ENCODE assay signal across 3 cellular contexts in genomic region chr21:38793926-38794713, GRCh38.
TF ChIP-seq lines count a peak whose summit lies in the region.

No MANE protein-coding gene starts in this region.

TF ChIP-seq in HEK293, 187 proteins besides CTCF, POLR2A, EP300 and RAD21:
- TF ChIP-seq OSR2 (tag by site-specific recombination; IDR thresholded peaks at IDR 0.05), result 0 out of 2 replicates have a peak, but pooled peaks have one; percentile 26
- TF ChIP-seq, protein P1, sequence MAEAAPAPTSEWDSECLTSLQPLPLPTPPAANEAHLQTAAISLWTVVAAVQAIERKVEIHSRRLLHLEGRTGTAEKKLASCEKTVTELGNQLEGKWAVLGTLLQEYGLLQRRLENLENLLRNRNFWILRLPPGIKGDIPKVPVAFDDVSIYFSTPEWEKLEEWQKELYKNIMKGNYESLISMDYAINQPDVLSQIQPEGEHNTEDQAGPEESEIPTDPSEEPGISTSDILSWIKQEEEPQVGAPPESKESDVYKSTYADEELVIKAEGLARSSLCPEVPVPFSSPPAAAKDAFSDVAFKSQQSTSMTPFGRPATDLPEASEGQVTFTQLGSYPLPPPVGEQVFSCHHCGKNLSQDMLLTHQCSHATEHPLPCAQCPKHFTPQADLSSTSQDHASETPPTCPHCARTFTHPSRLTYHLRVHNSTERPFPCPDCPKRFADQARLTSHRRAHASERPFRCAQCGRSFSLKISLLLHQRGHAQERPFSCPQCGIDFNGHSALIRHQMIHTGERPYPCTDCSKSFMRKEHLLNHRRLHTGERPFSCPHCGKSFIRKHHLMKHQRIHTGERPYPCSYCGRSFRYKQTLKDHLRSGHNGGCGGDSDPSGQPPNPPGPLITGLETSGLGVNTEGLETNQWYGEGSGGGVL (tag by site-specific recombination; IDR thresholded peaks at IDR 0.05), result no peak
- 0 out of 2 replicates have a peak, but pooled peaks have one; percentile 62 for TF ChIP-seq ZNF184 (tag by site-specific recombination; IDR thresholded peaks at IDR 0.05)
- TF ChIP-seq KLF17 (tag by site-specific recombination; IDR thresholded peaks at IDR 0.05), result peak; percentile 96
- no peak for TF ChIP-seq ZNF677 (tag by site-specific recombination; IDR thresholded peaks at IDR 0.05)
- peak; percentile 81 for TF ChIP-seq ZNF558 (tag by site-specific recombination; IDR thresholded peaks at IDR 0.05)
- TF ChIP-seq ZNF629 (tag by site-specific recombination; IDR thresholded peaks at IDR 0.05), result peak; percentile 47; the same call in 1 of the 2 replicates
- peak; percentile 33; the same call in 1 of the 2 replicates for TF ChIP-seq EGR2 (tag by site-specific recombination; IDR thresholded peaks at IDR 0.05; ENCODE audit: low read depth)
- 0 out of 2 replicates have a peak, but pooled peaks have one; percentile 27 for TF ChIP-seq KLF1 (tag by site-specific recombination; IDR thresholded peaks at IDR 0.05)
TF ChIP-seq in HEK293: peak in this region for 7.

TF ChIP-seq in HepG2, 621 proteins besides CTCF, POLR2A, EP300 and RAD21 (continues in another document):
- peak; percentile 42; the same call in 1 of the 2 replicates for TF ChIP-seq RARA (CRISPR knock-in tag; IDR thresholded peaks at IDR 0.05)
- no peak for TF ChIP-seq FOXK1 (CRISPR knock-in tag; IDR thresholded peaks at IDR 0.05; ENCODE audit: borderline replicate concordance, low read depth)
- no peak for TF ChIP-seq ATRX (CRISPR knock-in tag; IDR thresholded peaks at IDR 0.05; ENCODE audit: borderline replicate concordance)
- no peak for TF ChIP-seq GATAD2A (CRISPR knock-in tag; IDR thresholded peaks at IDR 0.05)
- peak; percentile 54 for TF ChIP-seq ZNF687 (CRISPR knock-in tag; IDR thresholded peaks at IDR 0.05)
- TF ChIP-seq ZNF891 (CRISPR knock-in tag; IDR thresholded peaks at IDR 0.05), result no peak
- 0 out of 2 replicates have a peak, but pooled peaks have one; percentile 52 for TF ChIP-seq ZBTB21 (CRISPR knock-in tag; IDR thresholded peaks at IDR 0.05)
- TF ChIP-seq ZBTB38 (CRISPR knock-in tag; IDR thresholded peaks at IDR 0.05), result 0 out of 2 replicates have a peak, but pooled peaks have one; percentile 30
- TF ChIP-seq, protein P2, sequence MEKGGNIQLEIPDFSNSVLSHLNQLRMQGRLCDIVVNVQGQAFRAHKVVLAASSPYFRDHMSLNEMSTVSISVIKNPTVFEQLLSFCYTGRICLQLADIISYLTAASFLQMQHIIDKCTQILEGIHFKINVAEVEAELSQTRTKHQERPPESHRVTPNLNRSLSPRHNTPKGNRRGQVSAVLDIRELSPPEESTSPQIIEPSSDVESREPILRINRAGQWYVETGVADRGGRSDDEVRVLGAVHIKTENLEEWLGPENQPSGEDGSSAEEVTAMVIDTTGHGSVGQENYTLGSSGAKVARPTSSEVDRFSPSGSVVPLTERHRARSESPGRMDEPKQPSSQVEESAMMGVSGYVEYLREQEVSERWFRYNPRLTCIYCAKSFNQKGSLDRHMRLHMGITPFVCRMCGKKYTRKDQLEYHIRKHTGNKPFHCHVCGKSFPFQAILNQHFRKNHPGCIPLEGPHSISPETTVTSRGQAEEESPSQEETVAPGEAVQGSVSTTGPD (CRISPR knock-in tag; IDR thresholded peaks at IDR 0.05), result no peak
- TF ChIP-seq, protein P3, sequence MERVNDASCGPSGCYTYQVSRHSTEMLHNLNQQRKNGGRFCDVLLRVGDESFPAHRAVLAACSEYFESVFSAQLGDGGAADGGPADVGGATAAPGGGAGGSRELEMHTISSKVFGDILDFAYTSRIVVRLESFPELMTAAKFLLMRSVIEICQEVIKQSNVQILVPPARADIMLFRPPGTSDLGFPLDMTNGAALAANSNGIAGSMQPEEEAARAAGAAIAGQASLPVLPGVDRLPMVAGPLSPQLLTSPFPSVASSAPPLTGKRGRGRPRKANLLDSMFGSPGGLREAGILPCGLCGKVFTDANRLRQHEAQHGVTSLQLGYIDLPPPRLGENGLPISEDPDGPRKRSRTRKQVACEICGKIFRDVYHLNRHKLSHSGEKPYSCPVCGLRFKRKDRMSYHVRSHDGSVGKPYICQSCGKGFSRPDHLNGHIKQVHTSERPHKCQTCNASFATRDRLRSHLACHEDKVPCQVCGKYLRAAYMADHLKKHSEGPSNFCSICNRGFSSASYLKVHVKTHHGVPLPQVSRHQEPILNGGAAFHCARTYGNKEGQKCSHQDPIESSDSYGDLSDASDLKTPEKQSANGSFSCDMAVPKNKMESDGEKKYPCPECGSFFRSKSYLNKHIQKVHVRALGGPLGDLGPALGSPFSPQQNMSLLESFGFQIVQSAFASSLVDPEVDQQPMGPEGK (CRISPR knock-in tag; IDR thresholded peaks at IDR 0.05), result no peak
- TF ChIP-seq, protein P4, sequence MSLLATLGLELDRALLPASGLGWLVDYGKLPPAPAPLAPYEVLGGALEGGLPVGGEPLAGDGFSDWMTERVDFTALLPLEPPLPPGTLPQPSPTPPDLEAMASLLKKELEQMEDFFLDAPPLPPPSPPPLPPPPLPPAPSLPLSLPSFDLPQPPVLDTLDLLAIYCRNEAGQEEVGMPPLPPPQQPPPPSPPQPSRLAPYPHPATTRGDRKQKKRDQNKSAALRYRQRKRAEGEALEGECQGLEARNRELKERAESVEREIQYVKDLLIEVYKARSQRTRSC (CRISPR knock-in tag; IDR thresholded peaks at IDR 0.05; ENCODE audit: low read depth), result no peak
- TF ChIP-seq SMAD9 (CRISPR knock-in tag; IDR thresholded peaks at IDR 0.05), result no peak

TF ChIP-seq in WTC11, 78 proteins besides CTCF, POLR2A, EP300 and RAD21:
- no peak for TF ChIP-seq E2F1 (CRISPR knock-in tag; IDR thresholded peaks at IDR 0.05)
- no peak for TF ChIP-seq TCF7 (CRISPR knock-in tag; IDR thresholded peaks at IDR 0.05; ENCODE audit: low read depth)
- no peak for TF ChIP-seq ZNF281 (CRISPR knock-in tag; IDR thresholded peaks at IDR 0.05)
- TF ChIP-seq, protein P5, sequence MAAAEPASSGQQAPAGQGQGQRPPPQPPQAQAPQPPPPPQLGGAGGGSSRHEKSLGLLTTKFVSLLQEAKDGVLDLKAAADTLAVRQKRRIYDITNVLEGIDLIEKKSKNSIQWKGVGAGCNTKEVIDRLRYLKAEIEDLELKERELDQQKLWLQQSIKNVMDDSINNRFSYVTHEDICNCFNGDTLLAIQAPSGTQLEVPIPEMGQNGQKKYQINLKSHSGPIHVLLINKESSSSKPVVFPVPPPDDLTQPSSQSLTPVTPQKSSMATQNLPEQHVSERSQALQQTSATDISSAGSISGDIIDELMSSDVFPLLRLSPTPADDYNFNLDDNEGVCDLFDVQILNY (CRISPR knock-in tag; IDR thresholded peaks at IDR 0.05), result no peak
- TF ChIP-seq GRHL2 (CRISPR knock-in tag; IDR thresholded peaks at IDR 0.05; ENCODE audit: insufficient replicate concordance, severe bottlenecking), result no peak
- TF ChIP-seq ATF6 (CRISPR knock-in tag; IDR thresholded peaks at IDR 0.05), result no peak
- TF ChIP-seq JUN (CRISPR knock-in tag; IDR thresholded peaks at IDR 0.05), result no peak
- TF ChIP-seq ZNF671 (CRISPR knock-in tag; IDR thresholded peaks at IDR 0.05), result no peak
- no peak for TF ChIP-seq ZNF416 (CRISPR knock-in tag; IDR thresholded peaks at IDR 0.05)
- TF ChIP-seq ZNF263 (CRISPR knock-in tag; IDR thresholded peaks at IDR 0.05; ENCODE audit: low read depth), result no peak
- no peak for TF ChIP-seq ZNF219 (CRISPR knock-in tag; IDR thresholded peaks at IDR 0.05; ENCODE audit: borderline replicate concordance)
TF ChIP-seq in WTC11: peak in this region for 0.
